22 cellular contexts compared by ENCODE assay signal in genomic region chr2:59947917-59948534, GRCh38.
A peak's percentile ranks its signal among the peaks of the same experiment; 100 is the strongest.
DNase-seq lines count a peak whose midpoint lies in the region; ATAC-seq, FAIRE-seq and TF ChIP-seq lines count a peak whose summit lies in the region.
"Had no signal": no experiment of that assay in that cellular context is flagged by ENCODE, and none has a peak within 500 bp of the region (broad histone marks: within the 10 kb centered on the region; RNA-seq: fewer than 3 reads in every experiment).

No MANE protein-coding gene starts in this region.

- no peaks in the 10 kb centered on the region for H4K20me1 ChIP-seq in DND-41 (ENCODE audit: insufficient read depth, low read length)
- no peaks in the 10 kb centered on the region for H4K20me1 ChIP-seq in H1 (replicated peaks in 1 of 2; ENCODE audit: control insufficient read depth in 1 of 2, insufficient read depth in 2 of 2, low read length in 2 of 2)

- TF ChIP-seq CTCF in DND-41 (IDR thresholded peaks at IDR 0.05; ENCODE audit: borderline replicate concordance, extremely low read depth, low read length, poor library complexity, severe bottlenecking) = no peak
- no peak for TF ChIP-seq CTCF in H1 (IDR thresholded peaks at IDR 0.05; ENCODE audit: control extremely low read depth in 1 of 3, insufficient read depth in 1 of 3, low read depth in 1 of 3, low read length in 3 of 3)
- no peak for TF ChIP-seq CTCF in prostate gland (IDR thresholded peaks at IDR 0.05)
- TF ChIP-seq CTCF in activated CD8-positive, alpha-beta T cell treated with anti-CD3 and anti-CD28 coated beads for 36 hours (IDR thresholded peaks at IDR 0.05) = no peak

- H2BK120ac ChIP-seq in H1 (replicated peaks; ENCODE audit: low read depth, low read length) = no peak overlapping the region

- H2BK12ac ChIP-seq in H1 (ENCODE audit: low read depth, low read length) = no peak overlapping the region

- no peaks in the 10 kb centered on the region for H3K36me3 Mint-ChIP-seq in activated CD8-positive, alpha-beta T cell treated with anti-CD3 and anti-CD28 coated beads, Interleukin-2, amount 10 ng/mL, durations not matched to agents 7 days and 5 days (ENCODE audit: low read depth)
- H3K36me3 Mint-ChIP-seq in activated CD8-positive, alpha-beta T cell treated with anti-CD3 and anti-CD28 coated beads for 36 hours (ENCODE audit: low read depth) = no peaks in the 10 kb centered on the region
- H3K36me3 Mint-ChIP-seq: CD8-positive, alpha-beta memory T cell; IgD-negative memory B cell; T-cell had no signal

- H4K8ac ChIP-seq in H1 (ENCODE audit: extremely low read depth, insufficient read depth, low read length) = 0 out of 2 replicates have a peak overlapping the region, but pooled peaks have one; percentile 38

- no peak overlapping the region for H3K56ac ChIP-seq in H1 (replicated peaks; ENCODE audit: insufficient read length, low read depth, low read length)

- no peak overlapping the region for H2AK5ac ChIP-seq in H1 (ENCODE audit: low read depth, low read length)

- H3K9me3 ChIP-seq in DND-41 (ENCODE audit: insufficient read depth, low read length, severe bottlenecking) (no peaks in the 10 kb centered on the region), H1 (ENCODE audit: insufficient read depth in 2 of 2, low read depth in 1 of 2, low read length in 1 of 2) (no peaks in the 10 kb centered on the region), prostate gland (no peaks in the 10 kb centered on the region)
- H3K9me3 ChIP-seq: SK-N-SH had no signal

- no peak overlapping the region for H3K23ac ChIP-seq in H1 (ENCODE audit: insufficient read length)

- H4K91ac ChIP-seq in H1 (replicated peaks; ENCODE audit: insufficient read length, low read length) = no peak overlapping the region

- DNase-seq in DND-41 = peak; percentile 29
- DNase-seq in HTR-8/SVneo (ENCODE audit: insufficient read length, low spot score) = no peak
- no peak for DNase-seq in H1 (ENCODE audit: low read depth in 1 of 2, low spot score in 2 of 2)
- DNase-seq in prostate gland (ENCODE audit: low spot score) = peak; percentile 7
- no peak for DNase-seq in activated CD8-positive, alpha-beta T cell treated with anti-CD3 and anti-CD28 coated beads, Interleukin-2, amount 10 ng/mL, durations not matched to agents 7 days and 5 days
- no peak for DNase-seq in activated CD8-positive, alpha-beta T cell treated with anti-CD3 and anti-CD28 coated beads for 36 hours
- no peak for DNase-seq in nucleus accumbens (lab: John Stamatoyannopoulos, UW)
- DNase-seq: ACHN; C1 segment of cervical spinal cord; CD8-positive, alpha-beta memory T cell; HCEC 1CT; NCI-H1092 treated with DMSO at 0.1 percent for 48 hours; NCI-H226; NK-92 treated with Interleukin-12 subunit alpha and Interleukin-12 subunit beta, amount 100 ng/mL, for 24 hours; SK-N-SH; T-cell had no signal

- 0 out of 2 replicates have a peak, but pooled peaks cover 4% of the 10 kb centered on the region for H3K4me1 ChIP-seq in DND-41 (ENCODE audit: insufficient read depth, low read length)
- H3K4me1 ChIP-seq in H1 (replicated peaks in 1 of 4; ENCODE audit: control insufficient read depth in 3 of 4, insufficient read depth in 4 of 4, low read length in 3 of 4) = no peaks in the 10 kb centered on the region
- H3K4me1 ChIP-seq in prostate gland (replicated peaks) = no peaks in the 10 kb centered on the region

- no peak overlapping the region for H3K4me2 ChIP-seq in DND-41 (ENCODE audit: insufficient read depth, low read length)
- no peak overlapping the region for H3K4me2 ChIP-seq in H1 (ENCODE audit: insufficient read depth in 1 of 2, low read depth in 2 of 2, low read length in 2 of 2)
- H3K4me2 ChIP-seq: SK-N-SH had no signal

- no peak overlapping the region for H2BK5ac ChIP-seq in H1 (ENCODE audit: low read depth, low read length)

- POLR2A ChIA-PET in H1 (lab: Charles Lee; ENCODE audit: partially characterized antibody) = no interaction called here
- POLR2A ChIA-PET in activated CD8-positive, alpha-beta T cell treated with anti-CD3 and anti-CD28 coated beads, Interleukin-2, amount 10 ng/mL, durations not matched to agents 7 days and 5 days (lab: Charles Lee) = no interaction called here
- POLR2A ChIA-PET in activated CD8-positive, alpha-beta T cell treated with anti-CD3 and anti-CD28 coated beads for 36 hours (lab: Charles Lee) = interaction anchor here (0.8 kb wide), 1 partner anchor 25 kb away, joined by 3 read pairs; no protein-coding TSS in a partner anchor

- H3K23me2 ChIP-seq in H1 (ENCODE audit: low read depth, low read length) = peaks cover 2% of the 10 kb centered on the region; the same call in 1 of the 2 replicates

- H2AFZ ChIP-seq in DND-41 (ENCODE audit: low read depth, low read length) (no peak overlapping the region), H1 (ENCODE audit: low read length) (no peak overlapping the region; the same call in 1 of the 2 replicates)

- H3K9me3 Mint-ChIP-seq in activated CD8-positive, alpha-beta T cell treated with anti-CD3 and anti-CD28 coated beads, Interleukin-2, amount 10 ng/mL, durations not matched to agents 7 days and 5 days (ENCODE audit: insufficient read depth) = no peaks in the 10 kb centered on the region
- H3K9me3 Mint-ChIP-seq in activated CD8-positive, alpha-beta T cell treated with anti-CD3 and anti-CD28 coated beads for 36 hours = no peaks in the 10 kb centered on the region
- H3K9me3 Mint-ChIP-seq: IgD-negative memory B cell, T-cell had no signal

- TF ChIP-seq POLR2A in H1 (IDR thresholded peaks at IDR 0.05; ENCODE audit: control extremely low read depth in 1 of 2, low read depth in 2 of 2, low read length in 2 of 2) = no peak
- TF ChIP-seq POLR2A in prostate gland (IDR thresholded peaks at IDR 0.05) = no peak

- no peaks in the 10 kb centered on the region for H3K79me1 ChIP-seq in H1 (ENCODE audit: low read depth, low read length)

- H4K5ac ChIP-seq in H1 (ENCODE audit: insufficient read length, low read depth, low read length) = no peak overlapping the region

- H3K4me3 Mint-ChIP-seq in activated CD8-positive, alpha-beta T cell treated with anti-CD3 and anti-CD28 coated beads, Interleukin-2, amount 10 ng/mL, durations not matched to agents 7 days and 5 days = no peak overlapping the region
- H3K4me3 Mint-ChIP-seq in activated CD8-positive, alpha-beta T cell treated with anti-CD3 and anti-CD28 coated beads for 36 hours = no peak overlapping the region
- H3K4me3 Mint-ChIP-seq: CD8-positive, alpha-beta memory T cell; IgD-negative memory B cell; T-cell had no signal

- H3K27ac Mint-ChIP-seq in activated CD8-positive, alpha-beta T cell treated with anti-CD3 and anti-CD28 coated beads, Interleukin-2, amount 10 ng/mL, durations not matched to agents 7 days and 5 days = no peak overlapping the region
- H3K27ac Mint-ChIP-seq in activated CD8-positive, alpha-beta T cell treated with anti-CD3 and anti-CD28 coated beads for 36 hours = no peak overlapping the region
- H3K27ac Mint-ChIP-seq: CD8-positive, alpha-beta memory T cell; IgD-negative memory B cell; T-cell had no signal

- no peak for TF ChIP-seq RAD21 in H1 (IDR thresholded peaks at IDR 0.05 in 1 of 2, conservative IDR thresholded peaks at IDR 0.05 in 1 of 2; ENCODE audit: low read depth in 2 of 2, low read length in 2 of 2)

- no peak overlapping the region for H3K4ac ChIP-seq in H1 (replicated peaks; ENCODE audit: insufficient read length, low read depth, low read length)

- H3K27me3 ChIP-seq in DND-41 (ENCODE audit: insufficient read depth, low read length, poor library complexity) (no peaks in the 10 kb centered on the region), H1 (replicated peaks in 1 of 4; ENCODE audit: control insufficient read depth in 3 of 4, extremely low read depth in 1 of 4, insufficient read depth in 3 of 4, low read length in 3 of 4) (no peaks in the 10 kb centered on the region), prostate gland (replicated peaks; ENCODE audit: insufficient read depth) (no peaks in the 10 kb centered on the region)

- no peaks in the 10 kb centered on the region for H3K79me2 ChIP-seq in DND-41 (ENCODE audit: insufficient read depth, low read length)
- no peaks in the 10 kb centered on the region for H3K79me2 ChIP-seq in H1 (ENCODE audit: control insufficient read depth in 1 of 2, insufficient read depth in 2 of 2, low read length in 2 of 2)

- CTCF ChIA-PET in H1 (lab: Charles Lee; ENCODE audit: partially characterized antibody) = interaction anchor here (1.1 kb wide), 1 partner anchor 60 kb away, joined by 4 read pairs; no protein-coding TSS in a partner anchor
- CTCF ChIA-PET in activated CD8-positive, alpha-beta T cell treated with anti-CD3 and anti-CD28 coated beads, Interleukin-2, amount 10 ng/mL, durations not matched to agents 7 days and 5 days (lab: Charles Lee) = no interaction called here
- CTCF ChIA-PET in activated CD8-positive, alpha-beta T cell treated with anti-CD3 and anti-CD28 coated beads for 36 hours (lab: Charles Lee) = no interaction called here

- H3K4me3 ChIP-seq in DND-41 (ENCODE audit: low read depth in 1 of 2, low read length in 2 of 2) = no peak overlapping the region
- no peak overlapping the region for H3K4me3 ChIP-seq in H1 (ENCODE audit: extremely low read depth in 1 of 4, insufficient read depth in 2 of 4, low read depth in 3 of 4, low read length in 4 of 4)
- no peak overlapping the region for H3K4me3 ChIP-seq in prostate gland

- intact Hi-C loops in prostate gland (cut with DNase I) = no loop called here
- intact Hi-C loops in activated CD8-positive, alpha-beta T cell treated with anti-CD3 and anti-CD28 coated beads for 36 hours (cut with micrococcal nuclease) = no loop called here

- H3K27me3 Mint-ChIP-seq in activated CD8-positive, alpha-beta T cell treated with anti-CD3 and anti-CD28 coated beads, Interleukin-2, amount 10 ng/mL, durations not matched to agents 7 days and 5 days (ENCODE audit: low read depth) = peaks cover 3% of the 10 kb centered on the region
- no peaks in the 10 kb centered on the region for H3K27me3 Mint-ChIP-seq in activated CD8-positive, alpha-beta T cell treated with anti-CD3 and anti-CD28 coated beads for 36 hours

- no peak overlapping the region for H2BK15ac ChIP-seq in H1 (ENCODE audit: low read length)

- no peak overlapping the region for H3K9ac ChIP-seq in DND-41 (ENCODE audit: low read depth, low read length)
- no peak overlapping the region for H3K9ac ChIP-seq in H1 (replicated peaks in 1 of 4; ENCODE audit: extremely low read depth in 1 of 4, low read depth in 3 of 4, low read length in 3 of 4)
- H3K9ac ChIP-seq: SK-N-SH had no signal

- H3K18ac ChIP-seq in H1 (ENCODE audit: extremely low read depth, low read length) = no peak overlapping the region

- ATAC-seq in DND-41 (ENCODE audit: insufficient read depth, low read depth) = peak; percentile 66
- ATAC-seq in activated CD8-positive, alpha-beta T cell treated with anti-CD3 and anti-CD28 coated beads, Interleukin-2, amount 10 ng/mL, durations not matched to agents 7 days and 5 days = no peak
- no peak for ATAC-seq in activated CD8-positive, alpha-beta T cell treated with anti-CD3 and anti-CD28 coated beads for 36 hours
- ATAC-seq: Right ventricle myocardium inferior, T-cell had no signal

- H3K27ac ChIP-seq in DND-41 (ENCODE audit: low read length) = no peak overlapping the region
- no peak overlapping the region for H3K27ac ChIP-seq in H1 (ENCODE audit: low read depth, low read length)
- H3K27ac ChIP-seq in prostate gland = no peak overlapping the region
- H3K27ac ChIP-seq: HL-60 had no signal

- FAIRE-seq in HTR-8/SVneo (lab: Jason Lieb, UNC) (peak; percentile 26), H1 (lab: Jason Lieb, UNC) (no peak)
- FAIRE-seq: D721Med, G401.6, RCC 7860 had no signal

- no peak overlapping the region for H2BK20ac ChIP-seq in H1 (ENCODE audit: low read length)

- no peaks in the 10 kb centered on the region for H3K4me1 Mint-ChIP-seq in activated CD8-positive, alpha-beta T cell treated with anti-CD3 and anti-CD28 coated beads, Interleukin-2, amount 10 ng/mL, durations not matched to agents 7 days and 5 days (ENCODE audit: low read depth)
- H3K4me1 Mint-ChIP-seq in activated CD8-positive, alpha-beta T cell treated with anti-CD3 and anti-CD28 coated beads for 36 hours (ENCODE audit: low read depth) = no peaks in the 10 kb centered on the region
- H3K4me1 Mint-ChIP-seq: CD8-positive, alpha-beta memory T cell; IgD-negative memory B cell; T-cell had no signal

- 95% methylated on average over 10 of the region's 10 CpGs; no CpG with 5 or more reads in 1 of the 2 experiments for WGBS in H1 (ENCODE audit: extremely low coverage in 1 of 2, insufficient coverage in 1 of 2, insufficient read length in 1 of 2, insufficient replicate concordance in 2 of 2, low coverage in 1 of 2, low lambda C conversion rate in 2 of 2, missing lambda C conversion rate in 1 of 2), 2 experiments
- WGBS in prostate gland = 28% methylated on average over 10 of the region's 10 CpGs

- no peak overlapping the region for H3K14ac ChIP-seq in H1 (ENCODE audit: insufficient read length)

- H3K36me3 ChIP-seq in DND-41 (ENCODE audit: insufficient read depth, low read length) = no peaks in the 10 kb centered on the region
- H3K36me3 ChIP-seq in H1 (ENCODE audit: control insufficient read depth in 2 of 4, insufficient read depth in 4 of 4, low read length in 3 of 4) = no peaks in the 10 kb centered on the region
- H3K36me3 ChIP-seq in prostate gland = no peaks in the 10 kb centered on the region

- TF ChIP-seq EP300 in H1 (IDR thresholded peaks at IDR 0.05; ENCODE audit: borderline replicate concordance in 1 of 2, low read depth in 2 of 2, low read length in 2 of 2) = no peak

Comparison
In these comparisons a context has a peak if more than half of its experiments do, and no peak if none do; other contexts are left out.
1. DNase-seq: peak in DND-41 (single experiment) and prostate gland (single experiment); none in HTR-8/SVneo (single experiment), H1 (0 of 2), activated CD8-positive, alpha-beta T cell treated with anti-CD3 and anti-CD28 coated beads, Interleukin-2, amount 10 ng/mL, durations not matched to agents 7 days and 5 days (single experiment), activated CD8-positive, alpha-beta T cell treated with anti-CD3 and anti-CD28 coated beads for 36 hours (single experiment) and nucleus accumbens (0 of 56).